Comparison of ENCODE assay signal across 1 cellular context in the genomic region with DNA sequence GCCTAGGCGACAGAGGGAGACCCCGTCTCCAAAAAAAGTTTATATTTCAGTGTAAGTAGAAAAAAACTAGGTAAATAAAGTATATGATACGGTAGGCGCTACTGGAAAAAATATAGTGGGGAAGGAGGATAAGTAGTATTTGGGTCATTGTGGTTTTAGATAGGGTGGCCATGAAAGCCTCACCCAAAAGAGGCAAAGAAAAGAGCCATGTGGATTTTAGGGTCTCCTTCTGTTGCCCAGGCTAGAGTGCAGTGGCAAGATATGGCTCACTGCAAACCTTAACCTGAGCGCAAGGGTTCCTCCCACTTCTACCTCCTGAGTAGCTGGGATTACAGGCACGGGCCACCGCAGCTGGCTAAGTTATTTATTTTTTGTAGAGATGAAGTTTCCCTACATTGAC.
TF ChIP-seq lines count a peak whose summit lies in the region.

No MANE protein-coding gene starts in this region.

TF ChIP-seq in K562, 482 proteins besides CTCF, POLR2A, EP300 and RAD21 (continued from another document):
- TF ChIP-seq, protein P1, sequence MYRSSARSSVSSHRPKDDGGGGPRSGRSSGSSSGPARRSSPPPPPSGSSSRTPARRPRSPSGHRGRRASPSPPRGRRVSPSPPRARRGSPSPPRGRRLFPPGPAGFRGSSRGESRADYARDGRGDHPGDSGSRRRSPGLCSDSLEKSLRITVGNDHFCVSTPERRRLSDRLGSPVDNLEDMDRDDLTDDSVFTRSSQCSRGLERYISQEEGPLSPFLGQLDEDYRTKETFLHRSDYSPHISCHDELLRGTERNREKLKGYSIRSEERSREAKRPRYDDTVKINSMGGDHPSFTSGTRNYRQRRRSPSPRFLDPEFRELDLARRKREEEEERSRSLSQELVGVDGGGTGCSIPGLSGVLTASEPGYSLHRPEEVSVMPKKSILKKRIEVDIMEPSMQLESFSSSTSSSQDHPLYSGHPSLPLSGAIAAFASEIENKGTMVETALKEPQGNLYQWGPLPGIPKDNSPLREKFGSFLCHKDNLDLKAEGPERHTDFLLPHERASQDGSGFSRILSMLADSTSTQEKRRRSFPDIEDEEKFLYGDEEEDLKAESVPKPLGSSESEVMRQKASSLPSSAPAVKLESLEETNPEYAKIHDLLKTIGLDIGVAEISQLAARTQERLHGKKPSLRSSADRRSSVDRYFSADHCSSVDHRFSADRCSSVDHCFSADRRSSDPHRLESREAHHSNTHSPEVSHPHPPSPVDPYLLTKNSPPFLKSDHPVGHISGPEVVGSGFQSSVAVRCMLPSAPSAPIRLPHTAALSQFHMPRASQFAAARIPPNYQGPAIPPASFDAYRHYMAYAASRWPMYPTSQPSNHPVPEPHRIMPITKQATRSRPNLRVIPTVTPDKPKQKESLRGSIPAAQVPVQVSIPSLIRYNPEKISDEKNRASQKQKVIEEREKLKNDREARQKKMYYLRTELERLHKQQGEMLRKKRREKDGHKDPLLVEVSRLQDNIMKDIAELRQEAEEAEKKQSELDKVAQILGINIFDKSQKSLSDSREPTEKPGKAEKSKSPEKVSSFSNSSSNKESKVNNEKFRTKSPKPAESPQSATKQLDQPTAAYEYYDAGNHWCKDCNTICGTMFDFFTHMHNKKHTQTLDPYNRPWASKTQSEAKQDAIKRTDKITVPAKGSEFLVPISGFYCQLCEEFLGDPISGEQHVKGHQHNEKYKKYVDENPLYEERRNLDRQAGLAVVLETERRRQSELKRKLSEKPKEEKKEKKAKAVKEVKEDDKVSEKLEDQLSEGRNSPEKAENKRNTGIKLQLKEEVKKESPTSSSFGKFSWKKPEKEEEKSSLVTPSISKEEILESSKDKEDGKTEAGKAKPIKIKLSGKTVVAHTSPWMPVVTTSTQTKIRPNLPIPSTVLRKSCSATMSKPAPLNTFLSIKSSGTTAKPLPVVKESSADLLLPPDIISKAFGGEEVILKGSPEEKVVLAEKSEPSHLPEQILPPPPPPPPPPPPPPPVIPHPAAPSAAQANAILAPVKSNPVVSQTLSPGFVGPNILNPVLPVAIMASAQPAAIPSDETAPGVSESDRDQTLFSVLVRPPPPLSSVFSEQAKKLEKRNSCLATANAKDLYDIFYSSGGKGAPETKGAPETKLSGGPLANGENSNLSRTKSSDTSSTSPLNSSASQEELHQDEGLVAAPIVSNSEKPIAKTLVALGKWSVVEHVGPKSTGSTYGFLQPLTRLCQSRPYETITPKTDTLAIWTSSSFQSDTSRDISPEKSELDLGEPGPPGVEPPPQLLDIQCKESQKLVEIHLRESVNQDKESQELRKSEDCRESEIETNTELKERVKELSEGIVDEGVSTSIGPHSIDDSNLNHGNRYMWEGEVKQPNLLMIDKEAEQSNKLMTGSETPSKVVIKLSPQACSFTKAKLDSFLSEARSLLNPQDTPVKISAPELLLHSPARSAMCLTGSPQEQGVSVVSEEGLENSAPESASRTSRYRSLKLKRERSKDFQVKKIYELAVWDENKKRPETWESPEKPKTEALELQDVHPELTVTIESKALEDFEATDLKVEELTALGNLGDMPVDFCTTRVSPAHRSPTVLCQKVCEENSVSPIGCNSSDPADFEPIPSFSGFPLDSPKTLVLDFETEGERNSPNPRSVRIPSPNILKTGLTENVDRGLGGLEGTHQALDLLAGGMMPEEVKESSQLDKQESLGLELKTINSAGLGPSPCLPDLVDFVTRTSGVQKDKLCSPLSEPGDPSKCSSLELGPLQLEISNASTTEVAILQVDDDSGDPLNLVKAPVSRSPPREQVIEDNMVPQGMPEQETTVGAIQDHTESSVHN (IDR thresholded peaks at IDR 0.05; ENCODE audit: borderline replicate concordance in 1 of 2, low read depth in 1 of 2), result no peak
- TF ChIP-seq NFE2L1 (tag; IDR thresholded peaks at IDR 0.05; ENCODE audit: borderline replicate concordance, low read depth), result no peak
- TF ChIP-seq TCF3 (CRISPR knock-in tag; IDR thresholded peaks at IDR 0.05), result peak; percentile 58
- TF ChIP-seq, protein P2, sequence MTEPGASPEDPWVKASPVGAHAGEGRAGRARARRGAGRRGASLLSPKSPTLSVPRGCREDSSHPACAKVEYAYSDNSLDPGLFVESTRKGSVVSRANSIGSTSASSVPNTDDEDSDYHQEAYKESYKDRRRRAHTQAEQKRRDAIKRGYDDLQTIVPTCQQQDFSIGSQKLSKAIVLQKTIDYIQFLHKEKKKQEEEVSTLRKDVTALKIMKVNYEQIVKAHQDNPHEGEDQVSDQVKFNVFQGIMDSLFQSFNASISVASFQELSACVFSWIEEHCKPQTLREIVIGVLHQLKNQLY (CRISPR knock-in tag; conservative IDR thresholded peaks at IDR 0.05), result no peak
- TF ChIP-seq KAT7 (CRISPR knock-in tag; IDR thresholded peaks at IDR 0.05; ENCODE audit: borderline replicate concordance), result no peak
- no peak for TF ChIP-seq ZBTB17 (CRISPR knock-in tag; IDR thresholded peaks at IDR 0.05)
- TF ChIP-seq PYGO2 (tag; IDR thresholded peaks at IDR 0.05), result no peak
- no peak for TF ChIP-seq JUND (IDR thresholded peaks at IDR 0.05; ENCODE audit: borderline replicate concordance, low read depth, low read length)
- no peak for TF ChIP-seq JUND (tag; IDR thresholded peaks at IDR 0.05; ENCODE audit: borderline replicate concordance, low read depth, low read length)
- 0 out of 2 replicates have a peak, but pooled peaks have one; percentile 18 for TF ChIP-seq ZBTB7A (IDR thresholded peaks at IDR 0.05; ENCODE audit: borderline replicate concordance, control insufficient read depth, low read depth, low read length)
- no peak for TF ChIP-seq HDGF (IDR thresholded peaks at IDR 0.05)
- TF ChIP-seq SMARCE1 (IDR thresholded peaks at IDR 0.05), result no peak; the same call in 1 of the 2 replicates
- TF ChIP-seq CBX3 (IDR thresholded peaks at IDR 0.05; ENCODE audit: borderline replicate concordance in 1 of 2, low read length in 2 of 2), result no peak
- TF ChIP-seq, protein P3, sequence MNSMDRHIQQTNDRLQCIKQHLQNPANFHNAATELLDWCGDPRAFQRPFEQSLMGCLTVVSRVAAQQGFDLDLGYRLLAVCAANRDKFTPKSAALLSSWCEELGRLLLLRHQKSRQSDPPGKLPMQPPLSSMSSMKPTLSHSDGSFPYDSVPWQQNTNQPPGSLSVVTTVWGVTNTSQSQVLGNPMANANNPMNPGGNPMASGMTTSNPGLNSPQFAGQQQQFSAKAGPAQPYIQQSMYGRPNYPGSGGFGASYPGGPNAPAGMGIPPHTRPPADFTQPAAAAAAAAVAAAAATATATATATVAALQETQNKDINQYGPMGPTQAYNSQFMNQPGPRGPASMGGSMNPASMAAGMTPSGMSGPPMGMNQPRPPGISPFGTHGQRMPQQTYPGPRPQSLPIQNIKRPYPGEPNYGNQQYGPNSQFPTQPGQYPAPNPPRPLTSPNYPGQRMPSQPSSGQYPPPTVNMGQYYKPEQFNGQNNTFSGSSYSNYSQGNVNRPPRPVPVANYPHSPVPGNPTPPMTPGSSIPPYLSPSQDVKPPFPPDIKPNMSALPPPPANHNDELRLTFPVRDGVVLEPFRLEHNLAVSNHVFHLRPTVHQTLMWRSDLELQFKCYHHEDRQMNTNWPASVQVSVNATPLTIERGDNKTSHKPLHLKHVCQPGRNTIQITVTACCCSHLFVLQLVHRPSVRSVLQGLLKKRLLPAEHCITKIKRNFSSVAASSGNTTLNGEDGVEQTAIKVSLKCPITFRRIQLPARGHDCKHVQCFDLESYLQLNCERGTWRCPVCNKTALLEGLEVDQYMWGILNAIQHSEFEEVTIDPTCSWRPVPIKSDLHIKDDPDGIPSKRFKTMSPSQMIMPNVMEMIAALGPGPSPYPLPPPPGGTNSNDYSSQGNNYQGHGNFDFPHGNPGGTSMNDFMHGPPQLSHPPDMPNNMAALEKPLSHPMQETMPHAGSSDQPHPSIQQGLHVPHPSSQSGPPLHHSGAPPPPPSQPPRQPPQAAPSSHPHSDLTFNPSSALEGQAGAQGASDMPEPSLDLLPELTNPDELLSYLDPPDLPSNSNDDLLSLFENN (IDR thresholded peaks at IDR 0.05; ENCODE audit: low read depth in 2 of 2, low read length in 2 of 2), result no peak
- TF ChIP-seq PHF20 (IDR thresholded peaks at IDR 0.05; ENCODE audit: partially characterized antibody), result no peak
- TF ChIP-seq ZNF146 (CRISPR knock-in tag; IDR thresholded peaks at IDR 0.05; ENCODE audit: unreplicated experiment), result no peak
- no peak for TF ChIP-seq HCFC1 (IDR thresholded peaks at IDR 0.05; ENCODE audit: low read depth, low read length)
- TF ChIP-seq, protein P4, sequence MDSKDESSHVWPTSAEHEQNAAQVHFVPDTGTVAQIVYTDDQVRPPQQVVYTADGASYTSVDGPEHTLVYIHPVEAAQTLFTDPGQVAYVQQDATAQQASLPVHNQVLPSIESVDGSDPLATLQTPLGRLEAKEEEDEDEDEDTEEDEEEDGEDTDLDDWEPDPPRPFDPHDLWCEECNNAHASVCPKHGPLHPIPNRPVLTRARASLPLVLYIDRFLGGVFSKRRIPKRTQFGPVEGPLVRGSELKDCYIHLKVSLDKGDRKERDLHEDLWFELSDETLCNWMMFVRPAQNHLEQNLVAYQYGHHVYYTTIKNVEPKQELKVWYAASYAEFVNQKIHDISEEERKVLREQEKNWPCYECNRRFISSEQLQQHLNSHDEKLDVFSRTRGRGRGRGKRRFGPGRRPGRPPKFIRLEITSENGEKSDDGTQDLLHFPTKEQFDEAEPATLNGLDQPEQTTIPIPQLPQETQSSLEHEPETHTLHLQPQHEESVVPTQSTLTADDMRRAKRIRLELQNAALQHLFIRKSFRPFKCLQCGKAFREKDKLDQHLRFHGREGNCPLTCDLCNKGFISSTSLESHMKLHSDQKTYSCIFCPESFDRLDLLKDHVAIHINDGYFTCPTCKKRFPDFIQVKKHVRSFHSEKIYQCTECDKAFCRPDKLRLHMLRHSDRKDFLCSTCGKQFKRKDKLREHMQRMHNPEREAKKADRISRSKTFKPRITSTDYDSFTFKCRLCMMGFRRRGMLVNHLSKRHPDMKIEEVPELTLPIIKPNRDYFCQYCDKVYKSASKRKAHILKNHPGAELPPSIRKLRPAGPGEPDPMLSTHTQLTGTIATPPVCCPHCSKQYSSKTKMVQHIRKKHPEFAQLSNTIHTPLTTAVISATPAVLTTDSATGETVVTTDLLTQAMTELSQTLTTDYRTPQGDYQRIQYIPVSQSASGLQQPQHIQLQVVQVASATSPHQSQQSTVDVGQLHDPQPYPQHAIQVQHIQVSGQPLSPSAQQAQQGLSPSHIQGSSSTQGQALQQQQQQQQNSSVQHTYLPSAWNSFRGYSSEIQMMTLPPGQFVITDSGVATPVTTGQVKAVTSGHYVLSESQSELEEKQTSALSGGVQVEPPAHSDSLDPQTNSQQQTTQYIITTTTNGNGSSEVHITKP (IDR thresholded peaks at IDR 0.05; ENCODE audit: partially characterized antibody), result peak; percentile 16
- no peak for TF ChIP-seq RBFOX2 (IDR thresholded peaks at IDR 0.05; ENCODE audit: low read depth, low read length)
- TF ChIP-seq RUNX1 (IDR thresholded peaks at IDR 0.05; ENCODE audit: low read depth), result no peak
- TF ChIP-seq FOS (IDR thresholded peaks at IDR 0.05; ENCODE audit: extremely low read depth, insufficient read length), result no peak
- TF ChIP-seq, protein P5, sequence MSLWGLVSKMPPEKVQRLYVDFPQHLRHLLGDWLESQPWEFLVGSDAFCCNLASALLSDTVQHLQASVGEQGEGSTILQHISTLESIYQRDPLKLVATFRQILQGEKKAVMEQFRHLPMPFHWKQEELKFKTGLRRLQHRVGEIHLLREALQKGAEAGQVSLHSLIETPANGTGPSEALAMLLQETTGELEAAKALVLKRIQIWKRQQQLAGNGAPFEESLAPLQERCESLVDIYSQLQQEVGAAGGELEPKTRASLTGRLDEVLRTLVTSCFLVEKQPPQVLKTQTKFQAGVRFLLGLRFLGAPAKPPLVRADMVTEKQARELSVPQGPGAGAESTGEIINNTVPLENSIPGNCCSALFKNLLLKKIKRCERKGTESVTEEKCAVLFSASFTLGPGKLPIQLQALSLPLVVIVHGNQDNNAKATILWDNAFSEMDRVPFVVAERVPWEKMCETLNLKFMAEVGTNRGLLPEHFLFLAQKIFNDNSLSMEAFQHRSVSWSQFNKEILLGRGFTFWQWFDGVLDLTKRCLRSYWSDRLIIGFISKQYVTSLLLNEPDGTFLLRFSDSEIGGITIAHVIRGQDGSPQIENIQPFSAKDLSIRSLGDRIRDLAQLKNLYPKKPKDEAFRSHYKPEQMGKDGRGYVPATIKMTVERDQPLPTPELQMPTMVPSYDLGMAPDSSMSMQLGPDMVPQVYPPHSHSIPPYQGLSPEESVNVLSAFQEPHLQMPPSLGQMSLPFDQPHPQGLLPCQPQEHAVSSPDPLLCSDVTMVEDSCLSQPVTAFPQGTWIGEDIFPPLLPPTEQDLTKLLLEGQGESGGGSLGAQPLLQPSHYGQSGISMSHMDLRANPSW (CRISPR knock-in tag; IDR thresholded peaks at IDR 0.05), result no peak
- TF ChIP-seq ZNF134 (CRISPR knock-in tag; conservative IDR thresholded peaks at IDR 0.05), result no peak
- TF ChIP-seq, protein P6, sequence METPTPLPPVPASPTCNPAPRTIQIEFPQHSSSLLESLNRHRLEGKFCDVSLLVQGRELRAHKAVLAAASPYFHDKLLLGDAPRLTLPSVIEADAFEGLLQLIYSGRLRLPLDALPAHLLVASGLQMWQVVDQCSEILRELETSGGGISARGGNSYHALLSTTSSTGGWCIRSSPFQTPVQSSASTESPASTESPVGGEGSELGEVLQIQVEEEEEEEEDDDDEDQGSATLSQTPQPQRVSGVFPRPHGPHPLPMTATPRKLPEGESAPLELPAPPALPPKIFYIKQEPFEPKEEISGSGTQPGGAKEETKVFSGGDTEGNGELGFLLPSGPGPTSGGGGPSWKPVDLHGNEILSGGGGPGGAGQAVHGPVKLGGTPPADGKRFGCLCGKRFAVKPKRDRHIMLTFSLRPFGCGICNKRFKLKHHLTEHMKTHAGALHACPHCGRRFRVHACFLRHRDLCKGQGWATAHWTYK (CRISPR knock-in tag; IDR thresholded peaks at IDR 0.05), result no peak
- no peak for TF ChIP-seq ZNF232 (CRISPR knock-in tag; IDR thresholded peaks at IDR 0.05)
- TF ChIP-seq, protein P7, sequence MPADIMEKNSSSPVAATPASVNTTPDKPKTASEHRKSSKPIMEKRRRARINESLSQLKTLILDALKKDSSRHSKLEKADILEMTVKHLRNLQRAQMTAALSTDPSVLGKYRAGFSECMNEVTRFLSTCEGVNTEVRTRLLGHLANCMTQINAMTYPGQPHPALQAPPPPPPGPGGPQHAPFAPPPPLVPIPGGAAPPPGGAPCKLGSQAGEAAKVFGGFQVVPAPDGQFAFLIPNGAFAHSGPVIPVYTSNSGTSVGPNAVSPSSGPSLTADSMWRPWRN (IDR thresholded peaks at IDR 0.05; ENCODE audit: low read depth), result no peak
- TF ChIP-seq ZEB2 (IDR thresholded peaks at IDR 0.05), result no peak
- TF ChIP-seq TAL1 (IDR thresholded peaks at IDR 0.05), result 0 out of 2 replicates have a peak, but pooled peaks have one; percentile 22
- TF ChIP-seq POLR2G (IDR thresholded peaks at IDR 0.05; ENCODE audit: low read depth, low read length), result no peak
- TF ChIP-seq, protein P8, sequence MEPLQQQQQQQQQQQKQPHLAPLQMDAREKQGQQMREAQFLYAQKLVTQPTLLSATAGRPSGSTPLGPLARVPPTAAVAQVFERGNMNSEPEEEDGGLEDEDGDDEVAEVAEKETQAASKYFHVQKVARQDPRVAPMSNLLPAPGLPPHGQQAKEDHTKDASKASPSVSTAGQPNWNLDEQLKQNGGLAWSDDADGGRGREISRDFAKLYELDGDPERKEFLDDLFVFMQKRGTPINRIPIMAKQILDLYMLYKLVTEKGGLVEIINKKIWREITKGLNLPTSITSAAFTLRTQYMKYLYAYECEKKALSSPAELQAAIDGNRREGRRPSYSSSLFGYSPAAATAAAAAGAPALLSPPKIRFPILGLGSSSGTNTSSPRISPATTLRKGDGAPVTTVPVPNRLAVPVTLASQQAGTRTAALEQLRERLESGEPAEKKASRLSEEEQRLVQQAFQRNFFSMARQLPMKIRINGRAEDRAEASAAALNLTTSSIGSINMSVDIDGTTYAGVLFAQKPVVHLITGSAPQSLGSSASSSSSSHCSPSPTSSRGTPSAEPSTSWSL (CRISPR knock-in tag; IDR thresholded peaks at IDR 0.05; ENCODE audit: borderline replicate concordance), result no peak
- TF ChIP-seq CBX5 (IDR thresholded peaks at IDR 0.05; ENCODE audit: borderline replicate concordance, low read depth), result no peak
- no peak for TF ChIP-seq ETV6 (IDR thresholded peaks at IDR 0.05; ENCODE audit: borderline replicate concordance in 1 of 2, low read depth in 2 of 2, low read length in 1 of 2)
- TF ChIP-seq ETV6 (CRISPR knock-in tag; IDR thresholded peaks at IDR 0.05; ENCODE audit: borderline replicate concordance), result no peak
